Comparison of ENCODE assay signal across 22 cellular contexts in the genomic region with DNA sequence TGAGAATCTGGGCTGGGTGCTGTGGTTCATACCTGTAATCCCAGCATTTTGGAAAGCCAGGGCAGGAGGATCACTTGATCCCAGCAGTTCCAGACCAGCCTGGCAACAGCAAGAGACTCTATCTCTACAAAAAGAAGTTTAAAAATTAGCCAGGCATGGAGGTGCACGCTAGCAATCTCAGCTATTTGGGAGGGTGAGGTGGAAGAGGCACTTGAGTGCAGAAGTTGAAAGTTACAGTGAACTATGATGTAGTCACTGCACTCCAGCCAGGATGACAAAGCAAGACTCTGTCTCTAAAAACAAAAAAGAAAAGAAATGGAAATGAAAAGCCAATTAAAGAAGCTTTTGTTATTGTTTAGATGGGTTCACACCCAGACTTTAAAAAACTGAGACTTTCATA.
DNase-seq lines count a peak whose midpoint lies in the region; ATAC-seq, FAIRE-seq and TF ChIP-seq lines count a peak whose summit lies in the region.
"Had no signal": no experiment of that assay in that cellular context is flagged by ENCODE, and none has a peak within 500 bp of the region (broad histone marks: within the 10 kb centered on the region; RNA-seq: fewer than 3 reads in every experiment).

No MANE protein-coding gene starts in this region.

- peaks cover 56% of the 10 kb centered on the region for H3K4me1 Mint-ChIP-seq in Calu3 (ENCODE audit: low read depth, unreplicated experiment)
- H3K4me1 Mint-ChIP-seq: neural crest cell, T-helper 17 cell had no signal

- CTCF ChIA-PET in Calu3 (lab: Charles Lee) = interaction anchor here (1.2 kb wide), 1 partner anchor 16 kb away, joined by 3 read pairs; no protein-coding TSS in a partner anchor

- DNase-seq in Calu3 (no peak), RCC 7860 (ENCODE audit: low spot score) (peak; percentile 52), fibroblast of the aortic adventitia (ENCODE audit: low read depth) (peak; percentile 50), renal cortical epithelial cell (ENCODE audit: low read depth) (peak; percentile 70), NCI-H226 (no peak), NCI-H510A (lab: John Stamatoyannopoulos, UW) (no peak)
- DNase-seq: activated CD8-positive, alpha-beta T cell treated with anti-CD3 and anti-CD28 coated beads, Interleukin-2, amount 10 ng/mL, durations not matched to agents 7 days and 5 days; activated naive CD4-positive, alpha-beta T cell treated with anti-CD3 and anti-CD28 coated beads for 36 hours; activated T-cell treated with anti-CD3 and anti-CD28 coated beads, Interleukin-2, amount 50 U/mL, for 24 hours; CD4-positive, alpha-beta memory T cell; DMS53; foreskin fibroblast; NCI-H1092; NCI-H2107; psoas muscle; spleen; T-helper 17 cell had no signal

- BruUV-seq in Calu3 (replicated peaks; lab: Mats Ljungman, UMichigan) = no TSS peak

- no peak overlapping the region for H3K4me3 ChIP-seq in fibroblast of the aortic adventitia (ENCODE audit: low read depth, low read length)
- H3K4me3 ChIP-seq: psoas muscle, spleen, testis had no signal

- intact Hi-C loops in Calu3 (cut with micrococcal nuclease; ENCODE audit: unreplicated experiment) = no loop called here

- H3K4me3 Mint-ChIP-seq in Calu3 (ENCODE audit: low read depth, unreplicated experiment) = no peak overlapping the region
- H3K4me3 Mint-ChIP-seq: activated CD8-positive, alpha-beta T cell treated with anti-CD3 and anti-CD28 coated beads, Interleukin-2, amount 10 ng/mL, durations not matched to agents 7 days and 5 days; activated naive CD4-positive, alpha-beta T cell treated with anti-CD3 and anti-CD28 coated beads for 36 hours; activated T-cell treated with anti-CD3 and anti-CD28 coated beads, Interleukin-2, amount 50 U/mL, for 24 hours; CD4-positive, alpha-beta memory T cell; neural crest cell; T-helper 17 cell; WTC11 had no signal

- ATAC-seq in GM18517 (IDR thresholded peaks at IDR 0.05; ENCODE audit: unreplicated experiment) = no peak
- ATAC-seq in GM18519 (IDR thresholded peaks at IDR 0.05; ENCODE audit: low FRiP score, unreplicated experiment) = no peak
- ATAC-seq: activated CD8-positive, alpha-beta T cell treated with anti-CD3 and anti-CD28 coated beads, Interleukin-2, amount 10 ng/mL, durations not matched to agents 7 days and 5 days; psoas muscle; T-helper 17 cell; WTC11 had no signal

- peak; percentile 49 for FAIRE-seq in RCC 7860 (lab: Jason Lieb, UNC)

- H3K27me3 Mint-ChIP-seq in Calu3 (ENCODE audit: unreplicated experiment) = no peaks in the 10 kb centered on the region
- H3K27me3 Mint-ChIP-seq: activated T-cell treated with anti-CD3 and anti-CD28 coated beads, Interleukin-2, amount 50 U/mL, for 24 hours; CD4-positive, alpha-beta memory T cell; T-helper 17 cell had no signal

- H3K9me3 Mint-ChIP-seq in Calu3 (ENCODE audit: low read depth, unreplicated experiment) = no peaks in the 10 kb centered on the region
- H3K9me3 Mint-ChIP-seq: activated naive CD4-positive, alpha-beta T cell treated with anti-CD3 and anti-CD28 coated beads for 36 hours had no signal

- no peaks in the 10 kb centered on the region for H3K36me3 Mint-ChIP-seq in Calu3 (ENCODE audit: insufficient read depth, unreplicated experiment)
- H3K36me3 Mint-ChIP-seq: CD4-positive, alpha-beta memory T cell; WTC11 had no signal

- peak overlapping the region; percentile 78 for H3K27ac Mint-ChIP-seq in Calu3 (ENCODE audit: unreplicated experiment)
- H3K27ac Mint-ChIP-seq: activated CD8-positive, alpha-beta T cell treated with anti-CD3 and anti-CD28 coated beads, Interleukin-2, amount 10 ng/mL, durations not matched to agents 7 days and 5 days; activated naive CD4-positive, alpha-beta T cell treated with anti-CD3 and anti-CD28 coated beads for 36 hours; activated T-cell treated with anti-CD3 and anti-CD28 coated beads, Interleukin-2, amount 50 U/mL, for 24 hours; WTC11 had no signal

- TF ChIP-seq CTCF in Calu3 (IDR thresholded peaks at IDR 0.05; ENCODE audit: unreplicated experiment) (no peak), fibroblast of the aortic adventitia (IDR thresholded peaks at IDR 0.05; ENCODE audit: insufficient read depth, low read length) (no peak)

Comparison
In these comparisons a context has a peak if more than half of its experiments do, and no peak if none do; other contexts are left out.
1. DNase-seq: peak in RCC 7860 (single experiment), fibroblast of the aortic adventitia (single experiment) and renal cortical epithelial cell (single experiment); none in Calu3 (single experiment), NCI-H226 (single experiment) and NCI-H510A (single experiment).